Comparison of ENCODE assay signal across 1 cellular context in the genomic region with DNA sequence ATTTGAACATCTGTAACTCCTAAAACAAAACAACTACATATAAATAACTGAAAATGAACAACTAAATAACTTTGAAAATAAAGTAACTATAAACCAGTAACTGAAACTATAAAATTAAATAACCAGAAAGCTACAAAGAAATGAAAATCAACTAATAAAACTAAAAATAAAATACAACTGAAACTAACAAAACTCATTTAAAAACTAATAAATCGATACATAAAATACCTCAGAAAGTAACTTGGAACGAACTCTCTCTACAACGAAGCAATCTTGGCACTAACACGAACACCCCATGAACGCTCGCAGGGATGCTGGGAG.
TF ChIP-seq lines count a peak whose summit lies in the region.

No MANE protein-coding gene starts in this region.

TF ChIP-seq in neural cell, 6 proteins besides CTCF, POLR2A, EP300 and RAD21 (continued from another document):
- TF ChIP-seq, protein P1, sequence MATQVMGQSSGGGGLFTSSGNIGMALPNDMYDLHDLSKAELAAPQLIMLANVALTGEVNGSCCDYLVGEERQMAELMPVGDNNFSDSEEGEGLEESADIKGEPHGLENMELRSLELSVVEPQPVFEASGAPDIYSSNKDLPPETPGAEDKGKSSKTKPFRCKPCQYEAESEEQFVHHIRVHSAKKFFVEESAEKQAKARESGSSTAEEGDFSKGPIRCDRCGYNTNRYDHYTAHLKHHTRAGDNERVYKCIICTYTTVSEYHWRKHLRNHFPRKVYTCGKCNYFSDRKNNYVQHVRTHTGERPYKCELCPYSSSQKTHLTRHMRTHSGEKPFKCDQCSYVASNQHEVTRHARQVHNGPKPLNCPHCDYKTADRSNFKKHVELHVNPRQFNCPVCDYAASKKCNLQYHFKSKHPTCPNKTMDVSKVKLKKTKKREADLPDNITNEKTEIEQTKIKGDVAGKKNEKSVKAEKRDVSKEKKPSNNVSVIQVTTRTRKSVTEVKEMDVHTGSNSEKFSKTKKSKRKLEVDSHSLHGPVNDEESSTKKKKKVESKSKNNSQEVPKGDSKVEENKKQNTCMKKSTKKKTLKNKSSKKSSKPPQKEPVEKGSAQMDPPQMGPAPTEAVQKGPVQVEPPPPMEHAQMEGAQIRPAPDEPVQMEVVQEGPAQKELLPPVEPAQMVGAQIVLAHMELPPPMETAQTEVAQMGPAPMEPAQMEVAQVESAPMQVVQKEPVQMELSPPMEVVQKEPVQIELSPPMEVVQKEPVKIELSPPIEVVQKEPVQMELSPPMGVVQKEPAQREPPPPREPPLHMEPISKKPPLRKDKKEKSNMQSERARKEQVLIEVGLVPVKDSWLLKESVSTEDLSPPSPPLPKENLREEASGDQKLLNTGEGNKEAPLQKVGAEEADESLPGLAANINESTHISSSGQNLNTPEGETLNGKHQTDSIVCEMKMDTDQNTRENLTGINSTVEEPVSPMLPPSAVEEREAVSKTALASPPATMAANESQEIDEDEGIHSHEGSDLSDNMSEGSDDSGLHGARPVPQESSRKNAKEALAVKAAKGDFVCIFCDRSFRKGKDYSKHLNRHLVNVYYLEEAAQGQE (IDR thresholded peaks at IDR 0.05; ENCODE audit: borderline replicate concordance): no peak
- TF ChIP-seq SMC3 (conservative IDR thresholded peaks at IDR 0.05; ENCODE audit: poor library complexity) (no peak), EZH2 (IDR thresholded peaks at IDR 0.05; ENCODE audit: borderline replicate concordance, insufficient read depth, low read length, poor library complexity, severe bottlenecking) (no peak), MXI1 (conservative IDR thresholded peaks at IDR 0.05; ENCODE audit: poor library complexity, severe bottlenecking) (no peak)
